In genomic region chr2:176097820-176098365, GRCh38 we compare ENCODE assay signal across 1 cellular context.
TF ChIP-seq lines count a peak whose summit lies in the region.

No MANE protein-coding gene starts in this region.

TF ChIP-seq in SK-N-SH treated with all-trans-retinoic acid at 6 μM for 48 hours, 23 proteins besides CTCF, POLR2A, EP300 and RAD21:
- no peak for TF ChIP-seq ISL1 (CRISPR knock-in tag; IDR thresholded peaks at IDR 0.05)
- no peak for TF ChIP-seq ZNF565 (CRISPR knock-in tag; conservative IDR thresholded peaks at IDR 0.05; ENCODE audit: low read depth)
- TF ChIP-seq, protein P1, sequence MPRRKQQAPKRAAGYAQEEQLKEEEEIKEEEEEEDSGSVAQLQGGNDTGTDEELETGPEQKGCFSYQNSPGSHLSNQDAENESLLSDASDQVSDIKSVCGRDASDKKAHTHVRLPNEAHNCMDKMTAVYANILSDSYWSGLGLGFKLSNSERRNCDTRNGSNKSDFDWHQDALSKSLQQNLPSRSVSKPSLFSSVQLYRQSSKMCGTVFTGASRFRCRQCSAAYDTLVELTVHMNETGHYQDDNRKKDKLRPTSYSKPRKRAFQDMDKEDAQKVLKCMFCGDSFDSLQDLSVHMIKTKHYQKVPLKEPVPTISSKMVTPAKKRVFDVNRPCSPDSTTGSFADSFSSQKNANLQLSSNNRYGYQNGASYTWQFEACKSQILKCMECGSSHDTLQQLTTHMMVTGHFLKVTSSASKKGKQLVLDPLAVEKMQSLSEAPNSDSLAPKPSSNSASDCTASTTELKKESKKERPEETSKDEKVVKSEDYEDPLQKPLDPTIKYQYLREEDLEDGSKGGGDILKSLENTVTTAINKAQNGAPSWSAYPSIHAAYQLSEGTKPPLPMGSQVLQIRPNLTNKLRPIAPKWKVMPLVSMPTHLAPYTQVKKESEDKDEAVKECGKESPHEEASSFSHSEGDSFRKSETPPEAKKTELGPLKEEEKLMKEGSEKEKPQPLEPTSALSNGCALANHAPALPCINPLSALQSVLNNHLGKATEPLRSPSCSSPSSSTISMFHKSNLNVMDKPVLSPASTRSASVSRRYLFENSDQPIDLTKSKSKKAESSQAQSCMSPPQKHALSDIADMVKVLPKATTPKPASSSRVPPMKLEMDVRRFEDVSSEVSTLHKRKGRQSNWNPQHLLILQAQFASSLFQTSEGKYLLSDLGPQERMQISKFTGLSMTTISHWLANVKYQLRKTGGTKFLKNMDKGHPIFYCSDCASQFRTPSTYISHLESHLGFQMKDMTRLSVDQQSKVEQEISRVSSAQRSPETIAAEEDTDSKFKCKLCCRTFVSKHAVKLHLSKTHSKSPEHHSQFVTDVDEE (CRISPR knock-in tag; IDR thresholded peaks at IDR 0.05) = no peak
- no peak for TF ChIP-seq BACH2 (CRISPR knock-in tag; IDR thresholded peaks at IDR 0.05; ENCODE audit: borderline replicate concordance)
- TF ChIP-seq CSDC2 (CRISPR knock-in tag; IDR thresholded peaks at IDR 0.05) = no peak
- no peak for TF ChIP-seq ESRRG (CRISPR knock-in tag; IDR thresholded peaks at IDR 0.05)
- TF ChIP-seq ZC3H10 (CRISPR knock-in tag; IDR thresholded peaks at IDR 0.05) = no peak
- TF ChIP-seq OSR1 (CRISPR knock-in tag; IDR thresholded peaks at IDR 0.05) = no peak
- no peak for TF ChIP-seq TCF4 (CRISPR knock-in tag; IDR thresholded peaks at IDR 0.05; ENCODE audit: borderline replicate concordance)
- TF ChIP-seq ZNF70 (CRISPR knock-in tag; IDR thresholded peaks at IDR 0.05) = no peak
- TF ChIP-seq CREB5 (CRISPR knock-in tag; IDR thresholded peaks at IDR 0.05; ENCODE audit: low read depth) = no peak
